ENCODE assay signal across 22 cellular contexts in the genomic region with DNA sequence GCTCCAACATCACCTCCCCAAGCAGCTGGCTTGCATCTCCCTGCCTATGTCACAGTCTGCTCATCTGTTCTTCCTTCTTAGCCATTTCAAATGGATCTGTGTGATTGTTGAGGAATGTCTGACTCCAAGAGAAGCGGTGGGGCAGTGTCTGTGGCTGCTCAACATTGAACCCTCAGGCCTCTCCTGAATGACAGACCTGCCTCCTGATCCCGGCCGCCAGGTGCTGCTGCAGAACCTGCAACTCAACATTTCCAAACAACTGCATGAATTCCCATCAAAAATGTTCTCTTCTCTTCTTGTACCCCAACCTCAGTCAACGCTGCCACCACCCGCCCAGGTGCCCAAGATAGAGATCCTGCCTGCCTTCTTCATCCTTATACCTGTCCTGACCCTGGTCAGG.
DNase-seq lines count a peak whose midpoint lies in the region; ATAC-seq and TF ChIP-seq lines count a peak whose summit lies in the region.
"Had no signal": no experiment of that assay in that cellular context is flagged by ENCODE, and none has a peak within 500 bp of the region (broad histone marks: within the 10 kb centered on the region; RNA-seq: fewer than 3 reads in every experiment).

No MANE protein-coding gene starts in this region.

- no peaks in the 10 kb centered on the region for H3F3A ChIP-seq in GM23338 (replicated peaks; ENCODE audit: low read depth)
- H3F3A ChIP-seq in PC-9 (ENCODE audit: insufficient read depth, low read depth) = peaks cover 12% of the 10 kb centered on the region

- no peak overlapping the region for H3K56ac ChIP-seq in mesendoderm (ENCODE audit: low read length)

- intact Hi-C loops in Caco-2 (cut with micrococcal nuclease; ENCODE audit: unreplicated experiment) = no loop called here
- intact Hi-C loops in posterior vena cava (cut with DNase I) = no loop called here
- intact Hi-C loops in PC-9 (cut with micrococcal nuclease; ENCODE audit: unreplicated experiment) = no loop called here

- H3K9ac ChIP-seq in mesendoderm (ENCODE audit: low read length) = no peak overlapping the region
- H3K9ac ChIP-seq: BLaER1 treated with 17β-estradiol and CSF1 and Interleukin-3, amounts not matched to agents 10 nM and 100 nM; SK-N-SH had no signal

- POLR2A ChIA-PET in Caco-2 (lab: Charles Lee) (no interaction called here), PC-9 (lab: Charles Lee; ENCODE audit: unreplicated experiment) (no interaction called here)

- H2BK15ac ChIP-seq in mesendoderm (replicated peaks; ENCODE audit: low read depth) = no peak overlapping the region

- H3K27me3 Mint-ChIP-seq in Caco-2 (ENCODE audit: insufficient read depth, unreplicated experiment) (no peaks in the 10 kb centered on the region), GM23338 (ENCODE audit: insufficient read depth, low read depth, poor library complexity) (peaks cover 12% of the 10 kb centered on the region)

- ATAC-seq in GM23338 = peak; percentile 28; the same call in 1 of the 3 replicates
- ATAC-seq: A549 had no signal

- H3K27me3 ChIP-seq in Caco-2 (replicated peaks; ENCODE audit: control insufficient read depth, insufficient read depth, low read length) (no peaks in the 10 kb centered on the region), GM23338 (ENCODE audit: insufficient read depth) (no peaks in the 10 kb centered on the region), mesendoderm (ENCODE audit: insufficient read depth, low read length, poor library complexity) (no peaks in the 10 kb centered on the region), PC-9 (ENCODE audit: insufficient read depth, low read depth) (no peaks in the 10 kb centered on the region)
- H3K27me3 ChIP-seq: BLaER1 treated with 17β-estradiol and CSF1 and Interleukin-3, amounts not matched to agents 10 nM and 100 nM had no signal

- H3K9me3 ChIP-seq in Caco-2 (no peaks in the 10 kb centered on the region), PC-9 (ENCODE audit: insufficient read depth, low read depth) (no peaks in the 10 kb centered on the region; the same call in 1 of the 2 replicates)
- H3K9me3 ChIP-seq: A549, SK-N-SH had no signal

- no peak for DNase-seq in Caco-2
- peak; percentile 30 for DNase-seq in GM23338 (ENCODE audit: low spot score)
- peak; percentile 35 for DNase-seq in mesendoderm
- peak; percentile 37 for DNase-seq in posterior vena cava (ENCODE audit: low spot score)
- DNase-seq in PC-9 = no peak
- no peak for DNase-seq in activated gamma-delta T cell (lab: John Stamatoyannopoulos, UW)
- DNase-seq in NCI-H524 treated with DMSO at 0.1 percent for 48 hours (lab: John Stamatoyannopoulos, UW) = no peak
- DNase-seq: AML-193; CD4-positive, alpha-beta T cell; GDM1; Kasumi-1; NCI-H1092 treated with DMSO at 0.1 percent for 48 hours; NCI-H1436 treated with DMSO at 0.1 percent for 48 hours; NCI-H187 treated with DMSO at 0.1 percent for 48 hours; NCI-H2171 treated with DMSO at 0.1 percent for 48 hours; NCI-H345; NCI-H510A treated with DMSO at 0.1 percent for 48 hours; NCI-H774; SK-N-SH had no signal

- H3K36me3 Mint-ChIP-seq in Caco-2 (ENCODE audit: insufficient read depth, unreplicated experiment) (no peaks in the 10 kb centered on the region), GM23338 (ENCODE audit: low read depth) (no peaks in the 10 kb centered on the region)

- H3K27ac Mint-ChIP-seq in Caco-2 (ENCODE audit: unreplicated experiment) = peak overlapping the region; percentile 9
- H3K27ac Mint-ChIP-seq in GM23338 = no peak overlapping the region
- H3K27ac Mint-ChIP-seq: CD4-positive, alpha-beta T cell had no signal

- WGBS in mesendoderm (ENCODE audit: extremely low coverage, insufficient coverage, low lambda C conversion rate) = no CpG with 5 or more reads among the region's 5 CpGs

- TF ChIP-seq CTCF in Caco-2 (IDR thresholded peaks at IDR 0.05; ENCODE audit: insufficient read depth in 1 of 2, low read depth in 1 of 2, low read length in 1 of 2, severe bottlenecking in 1 of 2, unreplicated experiment in 1 of 2) = no peak
- peak in 1 of 2 experiments; percentile 30; a peak in 2 of 4 replicates for TF ChIP-seq CTCF in GM23338 (conservative IDR thresholded peaks at IDR 0.05; ENCODE audit: low read depth in 2 of 2)
- TF ChIP-seq CTCF in PC-9 (conservative IDR thresholded peaks at IDR 0.05) = no peak

- no peak overlapping the region for H3K23ac ChIP-seq in mesendoderm (ENCODE audit: low read length)

- H4K20me1 ChIP-seq in GM23338 (replicated peaks; ENCODE audit: insufficient read depth) = 0 out of 2 replicates have a peak, but pooled peaks cover 2% of the 10 kb centered on the region
- no peaks in the 10 kb centered on the region for H4K20me1 ChIP-seq in PC-9 (ENCODE audit: insufficient read depth)
- H4K20me1 ChIP-seq: BLaER1 treated with 17β-estradiol and CSF1 and Interleukin-3, amounts not matched to agents 10 nM and 100 nM had no signal

- H3K4me1 Mint-ChIP-seq in Caco-2 (ENCODE audit: low read depth, unreplicated experiment) (peaks cover 21% of the 10 kb centered on the region), GM23338 (no peaks in the 10 kb centered on the region)

- H3K4me1 ChIP-seq in Caco-2 = peaks cover 9% of the 10 kb centered on the region
- no peaks in the 10 kb centered on the region for H3K4me1 ChIP-seq in GM23338 (ENCODE audit: insufficient read depth)
- H3K4me1 ChIP-seq in mesendoderm (ENCODE audit: control insufficient read depth, low read depth, low read length) = no peaks in the 10 kb centered on the region
- peaks cover 27% of the 10 kb centered on the region for H3K4me1 ChIP-seq in PC-9 (replicated peaks; ENCODE audit: insufficient read depth)
- H3K4me1 ChIP-seq: A549 had no signal

- H4K5ac ChIP-seq in mesendoderm (ENCODE audit: low read length) = no peak overlapping the region

- BruUV-seq in Caco-2 (replicated peaks; lab: Mats Ljungman, UMichigan) = no TSS peak
- BruUV-seq in PC-9 (replicated peaks; lab: Mats Ljungman, UMichigan) = no TSS peak

- H2BK5ac ChIP-seq in mesendoderm (ENCODE audit: low read length) = no peak overlapping the region

- no peak overlapping the region for H3K18ac ChIP-seq in mesendoderm (ENCODE audit: low read length)

- no peak overlapping the region for H3K4ac ChIP-seq in mesendoderm (ENCODE audit: low read depth, low read length)

- H4K8ac ChIP-seq in mesendoderm (ENCODE audit: low read depth, low read length) = no peak overlapping the region

- H3K4me3 Mint-ChIP-seq in Caco-2 (ENCODE audit: unreplicated experiment) = no peak overlapping the region
- no peak overlapping the region for H3K4me3 Mint-ChIP-seq in GM23338
- H3K4me3 Mint-ChIP-seq: CD4-positive, alpha-beta T cell had no signal

- H3K36me3 ChIP-seq in Caco-2 (ENCODE audit: control insufficient read depth, insufficient read depth, low read length) (no peaks in the 10 kb centered on the region), GM23338 (ENCODE audit: insufficient read depth) (no peaks in the 10 kb centered on the region), mesendoderm (ENCODE audit: control insufficient read depth, insufficient read depth, low read length) (no peaks in the 10 kb centered on the region), PC-9 (ENCODE audit: low read depth) (no peaks in the 10 kb centered on the region)
- H3K36me3 ChIP-seq: BLaER1 treated with 17β-estradiol and CSF1 and Interleukin-3, amounts not matched to agents 10 nM and 100 nM had no signal

- H3K27ac ChIP-seq in GM23338 (ENCODE audit: low read depth) (no peak overlapping the region), mesendoderm (ENCODE audit: low read depth, low read length) (no peak overlapping the region), PC-9 (no peak overlapping the region)
- H3K27ac ChIP-seq: A549, HL-60 had no signal

- CTCF ChIA-PET in Caco-2 (lab: Charles Lee) (no interaction called here), PC-9 (lab: Charles Lee) (no interaction called here)

- no peaks in the 10 kb centered on the region for H3K9me3 Mint-ChIP-seq in Caco-2 (ENCODE audit: unreplicated experiment)
- H3K9me3 Mint-ChIP-seq in GM23338 = no peaks in the 10 kb centered on the region
- H3K9me3 Mint-ChIP-seq: CD4-positive, alpha-beta T cell had no signal

- H3K79me1 ChIP-seq in mesendoderm (ENCODE audit: low read length) = no peaks in the 10 kb centered on the region

- H3K9me2 ChIP-seq in GM23338 (ENCODE audit: insufficient read depth) = no peaks in the 10 kb centered on the region
- H3K9me2 ChIP-seq in PC-9 (ENCODE audit: insufficient read depth) = no peaks in the 10 kb centered on the region
- H3K9me2 ChIP-seq: SK-N-SH had no signal

- H2AFZ ChIP-seq in GM23338 (no peak overlapping the region), PC-9 (no peak overlapping the region)

- no peak overlapping the region for H2BK120ac ChIP-seq in mesendoderm (ENCODE audit: low read depth, low read length)

- H3K4me2 ChIP-seq in GM23338 = no peak overlapping the region
- H3K4me2 ChIP-seq in mesendoderm (ENCODE audit: low read length) = no peak overlapping the region
- no peak overlapping the region for H3K4me2 ChIP-seq in PC-9
- H3K4me2 ChIP-seq: A549, SK-N-SH had no signal

- H2AK5ac ChIP-seq in mesendoderm (ENCODE audit: low read length) = no peak overlapping the region

- H3K4me3 ChIP-seq in Caco-2 (ENCODE audit: low read depth, low read length) (no peak overlapping the region), GM23338 (no peak overlapping the region), mesendoderm (ENCODE audit: low read length) (no peak overlapping the region), PC-9 (no peak overlapping the region)
- H3K4me3 ChIP-seq: A549; BLaER1 treated with 17β-estradiol and CSF1 and Interleukin-3, amounts not matched to agents 10 nM and 100 nM had no signal

- no peaks in the 10 kb centered on the region for H3K79me2 ChIP-seq in GM23338 (replicated peaks; ENCODE audit: insufficient read depth)
- no peaks in the 10 kb centered on the region for H3K79me2 ChIP-seq in mesendoderm (ENCODE audit: control insufficient read depth, insufficient read depth, low read length)
- H3K79me2 ChIP-seq in PC-9 (ENCODE audit: low read depth) = no peaks in the 10 kb centered on the region

TF ChIP-seq in GM23338, 12 proteins besides CTCF, POLR2A, EP300 and RAD21 (continues in another document):
- TF ChIP-seq CREB1 (CRISPR knock-in tag; IDR thresholded peaks at IDR 0.05; ENCODE audit: low read depth) (no peak), JUNB (IDR thresholded peaks at IDR 0.05; ENCODE audit: unreplicated experiment) (no peak)

Comparison
In these comparisons a context has a peak if more than half of its experiments do, and no peak if none do; other contexts are left out.
1. DNase-seq: peak in GM23338 (single experiment), mesendoderm (single experiment) and posterior vena cava (single experiment); none in Caco-2 (0 of 2), PC-9 (0 of 2), activated gamma-delta T cell (single experiment) and NCI-H524 treated with DMSO at 0.1 percent for 48 hours (single experiment).